ENCODE assay signal across 8 cellular contexts in genomic region chr5:178859625-178860521, GRCh38. TPM values are rescaled to one million over a fixed set of nuclear protein-coding genes. Genes with fewer than 3 reads are reported as not detected.
DNase-seq lines count a peak whose midpoint lies in the region; ATAC-seq, FAIRE-seq and TF ChIP-seq lines count a peak whose summit lies in the region.

ZNF354B (plus strand) TSS chr5:178859953; CDS start chr5:178861048, 1,095 bp downstream.

- no peaks in the 10 kb centered on the region for H3K4me1 ChIP-seq in ascending aorta
- H3K4me1 ChIP-seq in right cardiac atrium (ENCODE audit: control insufficient read depth, insufficient read depth, low read length) = no peaks in the 10 kb centered on the region

- FAIRE-seq in urothelium cell line (lab: Jason Lieb, UNC) = no peak

- H3K4me3 ChIP-seq in ascending aorta (peak within 1 kb of the TSS; percentile 89 to 93), right cardiac atrium (ENCODE audit: low read length) (peak within 1 kb of the TSS; percentile 72)

- H3K9me3 ChIP-seq in ascending aorta = no peaks in the 10 kb centered on the region
- H3K9me3 ChIP-seq in right cardiac atrium (ENCODE audit: control insufficient read depth, low read length) = no peaks in the 10 kb centered on the region

- DNase-seq in NCI-H146 (lab: John Stamatoyannopoulos, UW) (peak; percentile 89), T-helper 2 cell (peak; percentile 54 to 92 (median 75)), ascending aorta (ENCODE audit: low spot score in 2 of 2) (peak; percentile 77 to 95), right cardiac atrium (peak; percentile 93 to 95 (median 95)), pulmonary artery endothelial cell (ENCODE audit: low read depth, low spot score) (peak; percentile 92), urothelium cell line (ENCODE audit: low spot score) (peak; percentile 86)

- no peaks in the 10 kb centered on the region for H3K27me3 ChIP-seq in ascending aorta
- H3K27me3 ChIP-seq in right cardiac atrium (ENCODE audit: control insufficient read depth, insufficient read depth) = no peaks in the 10 kb centered on the region

- TF ChIP-seq POLR2A in GM15510 (IDR thresholded peaks at IDR 0.05; ENCODE audit: borderline replicate concordance, extremely low read depth, insufficient read length) = peak; percentile 67

- peak within 1 kb of the TSS; percentile 59 to 82 for H3K27ac ChIP-seq in ascending aorta
- H3K27ac ChIP-seq in right cardiac atrium (ENCODE audit: low read length) = peak within 1 kb of the TSS; percentile 19

- peak in 1 of 3 experiments; percentile 17 for TF ChIP-seq CTCF in ascending aorta (IDR thresholded peaks at IDR 0.05)

- H3K36me3 ChIP-seq in ascending aorta = peaks cover 9 to 19% of the 10 kb centered on the region in 2 donors

- ATAC-seq in HG02870 (IDR thresholded peaks at IDR 0.05; ENCODE audit: unreplicated experiment) = peak; percentile 95
- peak; percentile 99 to 100 for ATAC-seq in right cardiac atrium

- intact Hi-C loops in ascending aorta (cut with DNase I) (loop anchor here (1.0 to 5.0 kb wide), 5 partner anchors 82 to 233 kb away; partner anchors contain the start of genes CLK4, ZNF354A, ZNF354C and ZNF454), right cardiac atrium (cut with DNase I) (loop anchor here in 1 of 4 donors (5.0 kb wide), 1 partner anchor 123 kb away; no protein-coding TSS in a partner anchor)

- WGBS in right cardiac atrium = under 1% methylated on average over 86 of the region's 86 CpGs

RNA-seq across cellular contexts. Expression of gene ZNF354B, which starts in this region (rescaled TPM):
- total RNA-seq in ascending aorta = 8.3 TPM
- 1 to 10 TPM; 7.4 to 9.3 (median 8.8) TPM for total RNA-seq in right cardiac atrium
- polyA plus RNA-seq in right cardiac atrium = 4.1 TPM
- 5.6 and 8.8 TPM in 2 replicates for total RNA-seq in pulmonary artery endothelial cell

Comparison
In these comparisons a context has a peak if more than half of its experiments do, and no peak if none do; other contexts are left out.
1. Peak in every context shown above with its lines: DNase-seq, ATAC-seq, H3K4me3 ChIP-seq and H3K27ac ChIP-seq.